ENCODE assay signal across 9 cellular contexts in the genomic region with DNA sequence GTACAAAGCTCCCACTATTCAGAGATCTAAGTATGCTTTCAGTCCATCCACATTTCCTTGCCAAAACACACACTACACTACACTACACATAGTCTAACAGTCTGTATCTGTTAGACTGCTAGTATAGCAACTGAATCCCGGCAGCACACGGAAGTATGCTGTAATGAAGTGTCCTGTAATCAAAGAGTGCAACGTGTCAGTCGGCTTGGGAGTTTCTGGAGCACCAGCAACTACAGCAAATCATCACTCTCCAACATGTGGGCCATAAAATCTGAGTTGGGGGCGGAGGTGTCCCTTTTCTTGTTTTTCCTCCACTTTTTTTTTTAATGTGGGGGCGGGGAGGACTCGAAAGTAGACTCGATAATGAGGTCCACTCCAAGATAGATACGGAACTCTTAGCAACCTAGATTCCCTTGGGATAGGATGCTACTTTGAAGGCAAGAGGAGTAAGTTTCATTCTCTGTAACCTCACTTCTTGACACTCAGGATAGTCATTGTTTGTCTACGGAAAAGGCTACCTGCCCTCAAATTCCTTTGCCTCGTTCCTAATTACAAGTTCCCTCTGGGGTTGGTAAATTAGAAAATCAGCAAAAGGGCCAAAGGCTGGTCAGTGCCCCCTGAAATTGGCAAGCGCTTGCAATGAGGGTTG. TPM values are rescaled to one million over a fixed set of nuclear protein-coding genes. Genes with fewer than 3 reads are reported as not detected.
DNase-seq lines count a peak whose midpoint lies in the region; ATAC-seq and TF ChIP-seq lines count a peak whose summit lies in the region.
"Had no signal": no experiment of that assay in that cellular context is flagged by ENCODE, and none has a peak within 500 bp of the region (broad histone marks: within the 10 kb centered on the region; RNA-seq: fewer than 3 reads in every experiment).

No MANE protein-coding gene starts in this region.

- no peaks in the 10 kb centered on the region for H3K27me3 ChIP-seq in right atrium auricular region

- ATAC-seq in GM19324 (IDR thresholded peaks at IDR 0.05; ENCODE audit: low FRiP score, unreplicated experiment) (peak; percentile 23), HG03280 (IDR thresholded peaks at IDR 0.05; ENCODE audit: unreplicated experiment) (peak; percentile 45), sciatic nerve (peak; percentile 50)
- ATAC-seq in activated naive CD8-positive, alpha-beta T cell treated with anti-CD3 and anti-CD28 coated beads, Interleukin-2, amount 50 U/mL, for 24 hours, result peak; percentile 35

- H3K36me3 Mint-ChIP-seq in activated naive CD8-positive, alpha-beta T cell treated with anti-CD3 and anti-CD28 coated beads, Interleukin-2, amount 50 U/mL, for 24 hours (ENCODE audit: low read depth), result peaks cover 2% of the 10 kb centered on the region
- H3K36me3 Mint-ChIP-seq: activated naive CD4-positive, alpha-beta T cell treated with anti-CD3 and anti-CD28 coated beads, Interleukin-2, amount 50 U/mL, for 24 hours had no signal

- peaks cover 0 to 20% of the 10 kb centered on the region in 2 donors for H3K4me1 ChIP-seq in right atrium auricular region

- no peaks in the 10 kb centered on the region for H3K36me3 ChIP-seq in right atrium auricular region

- H3K27me3 Mint-ChIP-seq in activated naive CD8-positive, alpha-beta T cell treated with anti-CD3 and anti-CD28 coated beads, Interleukin-2, amount 50 U/mL, for 24 hours, result no peaks in the 10 kb centered on the region
- H3K27me3 Mint-ChIP-seq: activated naive CD4-positive, alpha-beta T cell treated with anti-CD3 and anti-CD28 coated beads, Interleukin-2, amount 50 U/mL, for 24 hours had no signal

- in situ Hi-C loops in Caki2 (cut with HindIII; ENCODE audit: low pct_unique_long_range_greater_than_20kb, low sequenced_read_pairs), result no loop called here

- peak overlapping the region; percentile 91 to 96 for H3K4me3 ChIP-seq in right atrium auricular region

- no peaks in the 10 kb centered on the region for H3K9me3 Mint-ChIP-seq in activated naive CD8-positive, alpha-beta T cell treated with anti-CD3 and anti-CD28 coated beads, Interleukin-2, amount 50 U/mL, for 24 hours
- H3K9me3 Mint-ChIP-seq: activated naive CD4-positive, alpha-beta T cell treated with anti-CD3 and anti-CD28 coated beads, Interleukin-2, amount 50 U/mL, for 24 hours had no signal

- no peak overlapping the region for H3K4me3 Mint-ChIP-seq in activated naive CD8-positive, alpha-beta T cell treated with anti-CD3 and anti-CD28 coated beads, Interleukin-2, amount 50 U/mL, for 24 hours
- H3K4me3 Mint-ChIP-seq: activated naive CD4-positive, alpha-beta T cell treated with anti-CD3 and anti-CD28 coated beads, Interleukin-2, amount 50 U/mL, for 24 hours had no signal

- intact Hi-C loops in sciatic nerve (cut with DNase I), result no loop called here

- peak; percentile 56 for DNase-seq in Caki2 (ENCODE audit: low read depth)
- DNase-seq in NOMO-1 treated with dmso at 0.1 percent for 144 hours (lab: John Stamatoyannopoulos, UW; ENCODE audit: unreplicated experiment), result peak; percentile 47
- DNase-seq in activated naive CD8-positive, alpha-beta T cell treated with anti-CD3 and anti-CD28 coated beads, Interleukin-2, amount 50 U/mL, for 24 hours, result peak; percentile 14
- DNase-seq in right atrium auricular region (ENCODE audit: low spot score), result no peak
- DNase-seq in sciatic nerve (ENCODE audit: low spot score), result no peak
- DNase-seq in NCI-H1930 (lab: John Stamatoyannopoulos, UW), result no peak

- no peak for TF ChIP-seq CTCF in right atrium auricular region (IDR thresholded peaks at IDR 0.05)

- peak overlapping the region; percentile 84 to 85 for H3K27ac ChIP-seq in right atrium auricular region

- H3K9me3 ChIP-seq in right atrium auricular region, result no peaks in the 10 kb centered on the region

- H3K27ac Mint-ChIP-seq in activated naive CD8-positive, alpha-beta T cell treated with anti-CD3 and anti-CD28 coated beads, Interleukin-2, amount 50 U/mL, for 24 hours, result no peak overlapping the region
- H3K27ac Mint-ChIP-seq: activated naive CD4-positive, alpha-beta T cell treated with anti-CD3 and anti-CD28 coated beads, Interleukin-2, amount 50 U/mL, for 24 hours had no signal

- peaks cover 19% of the 10 kb centered on the region for H3K4me1 Mint-ChIP-seq in activated naive CD8-positive, alpha-beta T cell treated with anti-CD3 and anti-CD28 coated beads, Interleukin-2, amount 50 U/mL, for 24 hours

RNA-seq across cellular contexts. Expression of a gene that starts 0.7 kb away (rescaled TPM):
- total RNA-seq in Caki2 (2014; rRNA removed; shearing (Covaris generic); ENCODE audit: low replicate concordance), result 4.9 and 5.6 TPM in 2 replicates
- total RNA-seq in right atrium auricular region (1 to 10 TPM; 4.0 to 5.2 TPM), sciatic nerve (17.0 TPM)

Comparison
In these comparisons a context has a peak if more than half of its experiments do, and no peak if none do; other contexts are left out.
1. DNase-seq: peak in Caki2 (single experiment), NOMO-1 treated with dmso at 0.1 percent for 144 hours (single experiment) and activated naive CD8-positive, alpha-beta T cell treated with anti-CD3 and anti-CD28 coated beads, Interleukin-2, amount 50 U/mL, for 24 hours (single experiment); none in right atrium auricular region (single experiment), sciatic nerve (single experiment) and NCI-H1930 (0 of 2).
2. Peak in every context shown above with its lines, with median percentiles within 50 percentile points of each other: ATAC-seq.